13 cellular contexts compared by ENCODE assay signal in genomic region chrX:118761950-118762725, GRCh38. TPM values are rescaled to one million over a fixed set of nuclear protein-coding genes. Genes with fewer than 3 reads are reported as not detected.
A peak's percentile ranks its signal among the peaks of the same experiment; 100 is the strongest.
DNase-seq lines count a peak whose midpoint lies in the region; ATAC-seq, FAIRE-seq and TF ChIP-seq lines count a peak whose summit lies in the region.
"Had no signal": no experiment of that assay in that cellular context is flagged by ENCODE, and none has a peak within 500 bp of the region (broad histone marks: within the 10 kb centered on the region; RNA-seq: fewer than 3 reads in every experiment).

No MANE protein-coding gene starts in this region.

- no peak overlapping the region for H4K8ac ChIP-seq in IMR-90 (ENCODE audit: low read depth in 2 of 2, low read length in 2 of 2)

- H3K4me2 ChIP-seq in IMR-90 (ENCODE audit: low read depth, low read length) (no peak overlapping the region), K562 (ENCODE audit: insufficient read depth, low read length) (no peak overlapping the region)

- no peak overlapping the region for H4K5ac ChIP-seq in IMR-90 (ENCODE audit: low read depth, low read length)

- no peak overlapping the region for H3K56ac ChIP-seq in IMR-90 (ENCODE audit: extremely low read depth, insufficient read depth, low read length)

- no peak overlapping the region for H2AK9ac ChIP-seq in IMR-90 (replicated peaks; ENCODE audit: low read depth, low read length, poor library complexity)

- no peak overlapping the region for H3K4ac ChIP-seq in IMR-90 (ENCODE audit: low read depth, low read length)

- BruUV-seq in IMR-90 (replicated peaks; lab: Mats Ljungman, UMichigan) (no TSS peak), K562 (replicated peaks; lab: Mats Ljungman, UMichigan) (no TSS peak)

- dilution Hi-C loops in IMR-90 (cut with HindIII; ENCODE audit: low sequenced_read_pairs, unreplicated experiment), result no loop called here

- no peak overlapping the region for H2BK120ac ChIP-seq in IMR-90 (ENCODE audit: low read depth, low read length)

- H3K4me1 Mint-ChIP-seq in nephron progenitor cell, result peaks cover 11% of the 10 kb centered on the region

- intact Hi-C loops in IMR-90 (cut with micrococcal nuclease) (no loop called here), K562 (cut with micrococcal nuclease) (loop anchor here (1.0 kb wide), 1 partner anchor 45 kb away; no protein-coding TSS in a partner anchor)

- H3K4me1 ChIP-seq in IMR-90 (ENCODE audit: control insufficient read depth, insufficient read depth, low read length) (no peaks in the 10 kb centered on the region), K562 (replicated peaks in 1 of 2; ENCODE audit: control insufficient read depth in 2 of 2, insufficient read depth in 2 of 2, low read length in 2 of 2) (no peaks in the 10 kb centered on the region)

- no peak overlapping the region for H3K14ac ChIP-seq in IMR-90 (replicated peaks; ENCODE audit: low read depth, low read length)

- peak; percentile 8 for DNase-seq in DMS53 (lab: John Stamatoyannopoulos, UW)
- no peak for DNase-seq in DMS53 treated with DMSO at 0.1 percent for 48 hours (lab: John Stamatoyannopoulos, UW; ENCODE audit: unreplicated experiment)
- DNase-seq in IMR-90, result no peak
- DNase-seq in K562 (ENCODE audit: extremely low read depth in 1 of 4, low spot score in 3 of 4), result peak in 2 of 4 experiments; percentile 8
- DNase-seq in nephron progenitor cell, result no peak
- DNase-seq in DMS114 treated with DMSO at 0.1 percent for 48 hours (lab: John Stamatoyannopoulos, UW; ENCODE audit: unreplicated experiment), result no peak
- no peak for DNase-seq in HPDE6-E6E7 (ENCODE audit: extremely low spot score)
- DNase-seq: activated CD4-positive, alpha-beta T cell treated with anti-CD3 and anti-CD28 coated beads for 4 hours; activated effector memory CD4-positive, alpha-beta T cell treated with Interleukin-2 at 50 U/mL for 16 hours; caudate nucleus; stimulated activated naive CD4-positive, alpha-beta T cell had no signal

- H3K27me3 Mint-ChIP-seq in nephron progenitor cell (ENCODE audit: low read depth, poor library complexity), result no peaks in the 10 kb centered on the region

- H3K4me3 ChIP-seq in IMR-90 (ENCODE audit: insufficient read depth, low read depth, low read length) (no peak overlapping the region), K562 (no peak overlapping the region)

- H4K20me1 ChIP-seq in IMR-90 (ENCODE audit: insufficient read depth, low read length), result no peaks in the 10 kb centered on the region
- no peaks in the 10 kb centered on the region for H4K20me1 ChIP-seq in K562 (replicated peaks; ENCODE audit: control insufficient read depth, insufficient read depth, low read length)

- POLR2A ChIA-PET in IMR-90 (lab: Charles Lee; ENCODE audit: unreplicated experiment) (no interaction called here), K562 (lab: Yijun Ruan, JAX) (interaction anchor here (0.6 kb wide), 1 partner anchor 301 kb away, joined by 3 read pairs; no protein-coding TSS in a partner anchor)

- H3K4me3 Mint-ChIP-seq in nephron progenitor cell, result no peak overlapping the region

- TF ChIP-seq POLR2A in IMR-90 (IDR thresholded peaks at IDR 0.05; ENCODE audit: low read depth, low read length), result no peak
- no peak for TF ChIP-seq POLR2A in K562 (conservative IDR thresholded peaks at IDR 0.05)

- H2BK15ac ChIP-seq in IMR-90 (ENCODE audit: low read depth, low read length), result no peak overlapping the region

- TF ChIP-seq RAD21 in IMR-90 (IDR thresholded peaks at IDR 0.05; ENCODE audit: low read length), result peak; percentile 18; the same call in 1 of the 2 replicates
- TF ChIP-seq RAD21 in K562 (CRISPR knock-in tag; conservative IDR thresholded peaks at IDR 0.05 in 1 of 2, IDR thresholded peaks at IDR 0.05 in 1 of 2), result peak; percentile 38 to 40; a peak in 3 of 4 replicates

- peaks cover 13% of the 10 kb centered on the region for H3K9me3 Mint-ChIP-seq in nephron progenitor cell

- H2BK20ac ChIP-seq in IMR-90 (ENCODE audit: low read depth, low read length), result no peak overlapping the region

- H3K27ac ChIP-seq in IMR-90 (ENCODE audit: insufficient read depth, low read length) (no peak overlapping the region), K562 (ENCODE audit: extremely low read depth, low read depth, low read length) (no peak overlapping the region)

- no peaks in the 10 kb centered on the region for H3K9me3 ChIP-seq in IMR-90 (ENCODE audit: control insufficient read depth, insufficient read depth, low read length)
- H3K9me3 ChIP-seq in K562 (replicated peaks; ENCODE audit: control insufficient read depth, insufficient read depth, low read depth, low read length), result no peaks in the 10 kb centered on the region

- H3K36me3 ChIP-seq in IMR-90 (ENCODE audit: control insufficient read depth, insufficient read depth, low read length) (peaks cover 5% of the 10 kb centered on the region; the same call in 1 of the 2 replicates), K562 (ENCODE audit: control insufficient read depth, insufficient read depth, low read length) (no peaks in the 10 kb centered on the region)

- FAIRE-seq in K562 (lab: Jason Lieb, UNC), result no peak
- FAIRE-seq: keratinocyte had no signal

- TF ChIP-seq EP300 in K562 (IDR thresholded peaks at IDR 0.05; ENCODE audit: low read length), result no peak

- H3K9me1 ChIP-seq in IMR-90 (ENCODE audit: insufficient read depth, low read length) (no peaks in the 10 kb centered on the region), K562 (ENCODE audit: control insufficient read depth, insufficient read depth, low read length) (no peaks in the 10 kb centered on the region)

- WGBS in IMR-90 (ENCODE audit: extremely low coverage in 2 of 2, insufficient read length in 1 of 2), 2 experiments, result 50% methylated on average over 3 of the region's 5 CpGs; no CpG with 5 or more reads in 1 of the 2 experiments
- WGBS in K562 (ENCODE audit: insufficient coverage, low coverage, missing lambda C conversion rate), result 41% methylated on average over 5 of the region's 5 CpGs

- H3K27me3 ChIP-seq in IMR-90 (ENCODE audit: control insufficient read depth, insufficient read depth, low read length) (no peaks in the 10 kb centered on the region), K562 (ENCODE audit: control insufficient read depth in 2 of 2, insufficient read depth in 2 of 2, low read length in 2 of 2) (no peaks in the 10 kb centered on the region)

- no peaks in the 10 kb centered on the region for H3K79me2 ChIP-seq in K562 (ENCODE audit: control insufficient read depth, insufficient read depth, low read length)

- no peak overlapping the region for H4K91ac ChIP-seq in IMR-90 (ENCODE audit: insufficient read depth, low read depth, low read length)

- H3K36me3 Mint-ChIP-seq in nephron progenitor cell (ENCODE audit: low read depth), result peaks cover 10% of the 10 kb centered on the region

- CTCF ChIA-PET in IMR-90 (lab: Yijun Ruan, JAX) (no interaction called here), K562 (lab: Yijun Ruan, JAX; ENCODE audit: low intra/inter-chr PET ratio) (no interaction called here)

- in situ Hi-C loops in IMR-90 (cut with MboI; ENCODE audit: low sequenced_read_pairs) (no loop called here), K562 (cut with MboI) (no loop called here)

- no peak overlapping the region for H2AK5ac ChIP-seq in IMR-90 (ENCODE audit: low read depth, low read length)

- no peak overlapping the region for H3K23ac ChIP-seq in IMR-90 (ENCODE audit: low read depth, low read length)

- no peaks in the 10 kb centered on the region for H3K79me1 ChIP-seq in IMR-90 (ENCODE audit: low read depth in 1 of 2, low read length in 2 of 2)

- H3K27ac Mint-ChIP-seq in nephron progenitor cell, result peak overlapping the region; percentile 83

- no peak overlapping the region for H3K9ac ChIP-seq in IMR-90 (ENCODE audit: low read depth, low read length)
- no peak overlapping the region for H3K9ac ChIP-seq in K562 (ENCODE audit: insufficient read depth in 1 of 2, low read depth in 2 of 2, low read length in 2 of 2)

- no peak overlapping the region for H3K18ac ChIP-seq in IMR-90 (ENCODE audit: low read depth, low read length)

- no peak for ATAC-seq in IMR-90 (ENCODE audit: low read depth)
- peak; percentile 59; the same call in 2 of the 3 replicates for ATAC-seq in K562
- ATAC-seq in GM21825 (IDR thresholded peaks at IDR 0.05; ENCODE audit: unreplicated experiment), result no peak

- H2AFZ ChIP-seq in IMR-90 (replicated peaks; ENCODE audit: low read length, poor library complexity) (no peak overlapping the region), K562 (ENCODE audit: low read depth, low read length) (no peak overlapping the region)

- TF ChIP-seq CTCF in IMR-90 (conservative IDR thresholded peaks at IDR 0.05; ENCODE audit: low read depth, low read length) (0 out of 2 replicates have a peak, but pooled peaks have one; percentile 9), K562 (IDR thresholded peaks at IDR 0.05 in 2 of 3, conservative IDR thresholded peaks at IDR 0.05 in 1 of 3; ENCODE audit: insufficient read depth in 2 of 3, low read depth in 1 of 3, low read length in 3 of 3) (peak; percentile 16 to 51 (median 18); a peak in 3 of 6 replicates), nephron progenitor cell (IDR thresholded peaks at IDR 0.05) (no peak)

- H2BK5ac ChIP-seq in IMR-90 (ENCODE audit: low read depth, low read length, poor library complexity, severe bottlenecking), result no peak overlapping the region

TF ChIP-seq in IMR-90, 13 proteins besides CTCF, POLR2A, EP300 and RAD21 (continues in another document):
- no peak for TF ChIP-seq MAFK (IDR thresholded peaks at IDR 0.05; ENCODE audit: low read depth, low read length)

RNA-seq across cellular contexts. Expression of gene IL13RA1, which starts 34.7 kb away (rescaled TPM):
- total RNA-seq in IMR-90 (2012; rRNA removed) (31.7 and 35.6 TPM in 2 replicates), K562 (2014; rRNA removed) (7.3 and 8.0 TPM in 2 replicates), K562 (2014; rRNA removed; fragmentation: Illumina TruSeq; extraction: Trizol) (13.4 and 14.0 TPM in 2 replicates), K562 (2015; rRNA removed; fragmentation: Illumina TruSeq; extraction: Trizol) (21.0 and 22.9 TPM in 2 replicates), K562 (2021) (10.7 and 12.2 TPM in 2 replicates)
- polyA plus RNA-seq in IMR-90 (2012; rRNA removed) (17.7 and 24.2 TPM in 2 replicates), K562 (2011; rRNA removed) (9.5 and 14.0 TPM in 2 replicates), K562 (2014; fragmentation: Illumina TruSeq; extraction: Trizol) (12.1 and 14.9 TPM in 2 replicates), K562 (2014; fragmentation: Nextera tagmentation; extraction: Ambion mirVana) (1 to 10 TPM; 2.9 to 3.4 TPM), K562 (2014; rRNA removed) (8.4 and 9.0 TPM in 2 replicates)
- 5.3 and 6.6 TPM in 2 replicates for polyA plus RNA-seq in IMR-90 (2012; cell fraction: cytosol; rRNA removed)
- polyA plus RNA-seq in IMR-90 (2012; cell fraction: nucleus; rRNA removed; ENCODE audit: low replicate concordance), result 1.2 and 11.2 TPM in 2 replicates
- total RNA-seq in K562 (2011; cell fraction: chromatin; rRNA removed; ENCODE audit: low replicate concordance), result 6.1 and 14.7 TPM in 2 replicates
- total RNA-seq in K562 (2011; cell fraction: nucleolus; rRNA removed), result 5.0 and 5.3 TPM in 2 replicates
- total RNA-seq in K562 (2011; cell fraction: nucleoplasm; rRNA removed), result 8.2 and 12.4 TPM in 2 replicates
- 3.0 and 5.3 TPM in 2 replicates for polyA plus RNA-seq in K562 (2011; cell fraction: cytosol; rRNA removed)
- 2.4 and 2.8 TPM in 2 replicates for polyA plus RNA-seq in K562 (2011; cell fraction: nucleus; rRNA removed)
- 13.9 and 21.2 TPM in 2 replicates for polyA plus RNA-seq in K562 (2012)
- 12.0 and 12.2 TPM in 2 replicates for polyA minus RNA-seq in K562 (2011; rRNA and poly(A)+ RNA removed)
- polyA minus RNA-seq in K562 (2011; cell fraction: cytosol; rRNA and poly(A)+ RNA removed), result 2.9 and 5.2 TPM in 2 replicates
- 1.8 and 2.3 TPM in 2 replicates for polyA minus RNA-seq in K562 (2011; cell fraction: nucleus; rRNA and poly(A)+ RNA removed)
